ENCODE assay signal across 30 cellular contexts in genomic region chr7:31071316-31071715, GRCh38. TPM values are rescaled to one million over a fixed set of nuclear protein-coding genes. Genes with fewer than 3 reads are reported as not detected.
DNase-seq lines count a peak whose midpoint lies in the region; ATAC-seq and TF ChIP-seq lines count a peak whose summit lies in the region.
"Had no signal": no experiment of that assay in that cellular context is flagged by ENCODE, and none has a peak within 500 bp of the region (broad histone marks: within the 10 kb centered on the region; RNA-seq: fewer than 3 reads in every experiment).

No MANE protein-coding gene starts in this region.

- H3K4me1 ChIP-seq in heart right ventricle: peaks cover 0 to 28% (median 6%) of the 10 kb centered on the region in 9 donors
- no peaks in the 10 kb centered on the region for H3K4me1 ChIP-seq in neural progenitor cell
- peaks cover 33% of the 10 kb centered on the region for H3K4me1 ChIP-seq in testis
- H3K4me1 ChIP-seq: left lung, pancreas had no signal

- WGBS in heart right ventricle, 2 donors: 79 to 82% methylated on average over 6 of the region's 6 CpGs
- WGBS in testis, 2 donors: 54% methylated on average over 4 to 6 of the region's 6 CpGs

- no peaks in the 10 kb centered on the region for H4K20me1 ChIP-seq in neural progenitor cell (ENCODE audit: low read depth)

- TF ChIP-seq CTCF in heart right ventricle (IDR thresholded peaks at IDR 0.05) (no peak), neural progenitor cell (IDR thresholded peaks at IDR 0.05) (no peak), testis (IDR thresholded peaks at IDR 0.05) (no peak)

- no peak overlapping the region for H3K4me2 ChIP-seq in neural progenitor cell
- H3K4me2 ChIP-seq: KMS-11 had no signal

- no peaks in the 10 kb centered on the region for H3F3A ChIP-seq in neural progenitor cell (ENCODE audit: low read depth)

- no peaks in the 10 kb centered on the region for H3K9me3 ChIP-seq in heart right ventricle
- no peaks in the 10 kb centered on the region for H3K9me3 ChIP-seq in neural progenitor cell (ENCODE audit: low read depth)
- H3K9me3 ChIP-seq in testis: no peaks in the 10 kb centered on the region
- H3K9me3 ChIP-seq: esophagus squamous epithelium, left lung, pancreas had no signal

- H3K27me3 Mint-ChIP-seq in neural progenitor cell (ENCODE audit: insufficient read depth, low read depth): peaks cover 5% of the 10 kb centered on the region

- peak overlapping the region in 7 of 10 donors; percentile 14 to 74 (median 55) for H3K27ac ChIP-seq in heart right ventricle
- no peak overlapping the region for H3K27ac ChIP-seq in neural progenitor cell
- H3K27ac ChIP-seq in testis: peak overlapping the region; percentile 7 to 46
- H3K27ac ChIP-seq: KMS-11, left lung, pancreas, SK-N-MC had no signal

- no peaks in the 10 kb centered on the region for H3K79me2 ChIP-seq in neural progenitor cell (ENCODE audit: low read depth)

- TF ChIP-seq POLR2A in testis (IDR thresholded peaks at IDR 0.05): no peak

- H3K4me3 ChIP-seq in heart right ventricle: no peak overlapping the region
- H3K4me3 ChIP-seq in neural progenitor cell: no peak overlapping the region
- no peak overlapping the region for H3K4me3 ChIP-seq in testis
- H3K4me3 ChIP-seq: coronary artery, esophagus squamous epithelium, left lung, pancreas, SK-N-MC had no signal

- H3K4me3 Mint-ChIP-seq in neural progenitor cell: no peak overlapping the region
- H3K4me3 Mint-ChIP-seq: activated CD8-positive, alpha-beta memory T cell treated with anti-CD3 and anti-CD28 coated beads, Interleukin-2, amount 10 ng/mL, durations not matched to agents 7 days and 5 days; activated T-cell treated with anti-CD3 and anti-CD28 coated beads, Interleukin-2, amount 50 U/mL, for 72 hours; immature natural killer cell; mesothelial cell of epicardium; naive thymus-derived CD8-positive, alpha-beta T cell; stimulated activated naive B cell treated with anti-CD40 and anti-IgM and Interleukin-4, amounts not matched to agents 10 μg/mL and 1 μg/mL and 100 μg/mL, for 72 hours had no signal

- H3K4me1 Mint-ChIP-seq in neural progenitor cell: peaks cover 34% of the 10 kb centered on the region
- H3K4me1 Mint-ChIP-seq: activated CD8-positive, alpha-beta memory T cell treated with anti-CD3 and anti-CD28 coated beads, Interleukin-2, amount 10 ng/mL, durations not matched to agents 7 days and 5 days; immature natural killer cell; mesothelial cell of epicardium; naive thymus-derived CD8-positive, alpha-beta T cell; stimulated activated naive B cell treated with anti-CD40 and anti-IgM and Interleukin-4, amounts not matched to agents 10 μg/mL and 1 μg/mL and 100 μg/mL, for 72 hours had no signal

- H3K36me3 Mint-ChIP-seq in neural progenitor cell: peaks cover 27% of the 10 kb centered on the region
- H3K36me3 Mint-ChIP-seq: activated CD8-positive, alpha-beta memory T cell treated with anti-CD3 and anti-CD28 coated beads, Interleukin-2, amount 10 ng/mL, durations not matched to agents 7 days and 5 days; immature natural killer cell; mesothelial cell of epicardium; naive thymus-derived CD8-positive, alpha-beta T cell; stimulated activated naive B cell treated with anti-CD40 and anti-IgM and Interleukin-4, amounts not matched to agents 10 μg/mL and 1 μg/mL and 100 μg/mL, for 72 hours had no signal

- intact Hi-C loops in heart right ventricle (cut with DNase I) (no loop called here), testis (cut with DNase I; ENCODE audit: low total_unique reads) (no loop called here)

- peak; percentile 24 for DNase-seq in cerebellar cortex (ENCODE audit: low spot score)
- DNase-seq in heart right ventricle: no peak
- no peak for DNase-seq in neural progenitor cell (ENCODE audit: low spot score)
- peak; percentile 59 for DNase-seq in testis
- DNase-seq in NCI-H1105 treated with DMSO at 0.1 percent for 48 hours (lab: John Stamatoyannopoulos, UW): no peak
- no peak for DNase-seq in kidney tubule cell (ENCODE audit: low spot score)
- DNase-seq in NCI-H2081 (lab: John Stamatoyannopoulos, UW): no peak
- DNase-seq: activated CD4-positive, CD25-positive, alpha-beta regulatory T cell; activated CD8-positive, alpha-beta memory T cell treated with anti-CD3 and anti-CD28 coated beads, Interleukin-2, amount 10 ng/mL, durations not matched to agents 7 days and 5 days; activated naive CD4-positive, alpha-beta T cell; activated T-cell treated with anti-CD3 and anti-CD28 coated beads, Interleukin-2, amount 50 U/mL, for 72 hours; esophagus squamous epithelium; foreskin melanocyte; immature natural killer cell; left lung; NCI-H1436 treated with DMSO at 0.1 percent for 48 hours; NCI-H2107; NCI-H774; RPMI8226; stimulated activated CD4-positive, alpha-beta T cell treated with anti-CD3 and anti-CD28 coated beads, Interleukin-15, amount 100 ng/mL, for 24 hours; stimulated activated naive B cell treated with anti-CD40 and anti-IgM and Interleukin-4, amounts not matched to agents 10 μg/mL and 1 μg/mL and 100 μg/mL, for 72 hours had no signal

- no peak overlapping the region for H2AFZ ChIP-seq in neural progenitor cell (replicated peaks)

- peak in 6 of 8 donors; percentile 34 to 73 (median 50) for ATAC-seq in heart right ventricle
- ATAC-seq in HG02852 (IDR thresholded peaks at IDR 0.05; ENCODE audit: unreplicated experiment): no peak
- ATAC-seq: activated CD8-positive, alpha-beta memory T cell treated with anti-CD3 and anti-CD28 coated beads, Interleukin-2, amount 10 ng/mL, durations not matched to agents 7 days and 5 days; activated T-cell treated with anti-CD3 and anti-CD28 coated beads, Interleukin-2, amount 50 U/mL, for 72 hours; left lung; naive thymus-derived CD8-positive, alpha-beta T cell; pancreas; stimulated activated naive B cell treated with anti-CD40 and anti-IgM and Interleukin-4, amounts not matched to agents 10 μg/mL and 1 μg/mL and 100 μg/mL, for 72 hours had no signal

- H3K27ac Mint-ChIP-seq in neural progenitor cell: peak overlapping the region; percentile 65
- H3K27ac Mint-ChIP-seq: activated CD8-positive, alpha-beta memory T cell treated with anti-CD3 and anti-CD28 coated beads, Interleukin-2, amount 10 ng/mL, durations not matched to agents 7 days and 5 days; activated T-cell treated with anti-CD3 and anti-CD28 coated beads, Interleukin-2, amount 50 U/mL, for 72 hours; immature natural killer cell; mesothelial cell of epicardium; naive thymus-derived CD8-positive, alpha-beta T cell; stimulated activated naive B cell treated with anti-CD40 and anti-IgM and Interleukin-4, amounts not matched to agents 10 μg/mL and 1 μg/mL and 100 μg/mL, for 72 hours had no signal

- no peaks in the 10 kb centered on the region for H3K27me3 ChIP-seq in heart right ventricle
- no peaks in the 10 kb centered on the region for H3K27me3 ChIP-seq in neural progenitor cell
- H3K27me3 ChIP-seq in testis: no peaks in the 10 kb centered on the region
- H3K27me3 ChIP-seq: esophagus squamous epithelium, left lung, pancreas had no signal

- H3K9ac ChIP-seq in neural progenitor cell: no peak overlapping the region
- H3K9ac ChIP-seq: KMS-11 had no signal

- no peaks in the 10 kb centered on the region for H3K36me3 ChIP-seq in heart right ventricle
- no peaks in the 10 kb centered on the region for H3K36me3 ChIP-seq in neural progenitor cell
- no peaks in the 10 kb centered on the region for H3K36me3 ChIP-seq in testis (ENCODE audit: low read depth, missing control alignments)
- H3K36me3 ChIP-seq: esophagus squamous epithelium, left lung, pancreas had no signal

- peaks cover 4% of the 10 kb centered on the region for H3K9me3 Mint-ChIP-seq in neural progenitor cell
- H3K9me3 Mint-ChIP-seq: activated T-cell treated with anti-CD3 and anti-CD28 coated beads, Interleukin-2, amount 50 U/mL, for 72 hours; immature natural killer cell; mesothelial cell of epicardium; naive thymus-derived CD8-positive, alpha-beta T cell; stimulated activated naive B cell treated with anti-CD40 and anti-IgM and Interleukin-4, amounts not matched to agents 10 μg/mL and 1 μg/mL and 100 μg/mL, for 72 hours had no signal

RNA-seq across cellular contexts. Expression of gene ADCYAP1R1, which starts 19.2 kb away (rescaled TPM):
- total RNA-seq in heart right ventricle (1 to 10 TPM in 9 of 10 donors, under 1 TPM in 1; 0.94 to 5.8 (median 1.8) TPM), neural progenitor cell (ENCODE audit: low replicate concordance) (0.39 and 0.56 TPM in 2 replicates), testis (1 to 10 TPM; 4.3 to 4.8 TPM)
- polyA plus RNA-seq in heart right ventricle (1 to 10 TPM in 1 of 2 donors, under 1 TPM in 1; 0.59 to 1.1 TPM), testis (ENCODE audit: insufficient read depth, low read depth, low replicate concordance) (3.2 TPM)
- total RNA-seq: activated CD8-positive, alpha-beta memory T cell treated with anti-CD3 and anti-CD28 coated beads, Interleukin-2, amount 10 ng/mL, durations not matched to agents 7 days and 5 days; naive thymus-derived CD8-positive, alpha-beta T cell; T-helper 1 cell treated with Interleukin-12 subunit alpha and Interleukin-12 subunit beta and Interleukin-4 antibody, amounts not matched to agents 30 ng/mL and 1 ng/mL, for 36 hours had no signal
- polyA plus RNA-seq: BJ; immature natural killer cell; naive thymus-derived CD8-positive, alpha-beta T cell had no signal

Comparison
In these comparisons a context has a peak if more than half of its experiments do, and no peak if none do; other contexts are left out.
1. DNase-seq: peak in cerebellar cortex (single experiment) and testis (single experiment); none in heart right ventricle (0 of 2), neural progenitor cell (single experiment), NCI-H1105 treated with DMSO at 0.1 percent for 48 hours (single experiment), kidney tubule cell (single experiment) and NCI-H2081 (0 of 2).